ENCODE assay signal across 8 cellular contexts in genomic region chr10:32377458-32378370, GRCh38. TPM values are rescaled to one million over a fixed set of nuclear protein-coding genes. Genes with fewer than 3 reads are reported as not detected.
A peak's percentile ranks its signal among the peaks of the same experiment; 100 is the strongest.
DNase-seq lines count a peak whose midpoint lies in the region; ATAC-seq and TF ChIP-seq lines count a peak whose summit lies in the region.

No MANE protein-coding gene starts in this region.

- peak overlapping the region; percentile 78 to 91 (median 89); a peak in 21 of 22 replicates for H3K4me2 ChIP-seq in BLaER1 treated with 17β-estradiol and CSF1 and Interleukin-3, amounts not matched to agents 10 nM and 100 nM

- in situ Hi-C loops in transverse colon (cut with MboI; ENCODE audit: low pct_ligation_motif_present in 1 of 4, low pct_unique_long_range_greater_than_20kb in 1 of 4, low sequenced_read_pairs in 3 of 4), result loop anchor here in 1 of 4 donors (5.0 kb wide), 1 partner anchor 70 kb away; the partner anchor contains the start of gene CCDC7

- peaks cover 3 to 29% (median 12%) of the 10 kb centered on the region in 10 experiments; a peak in 14 of 20 replicates for H3K4me1 ChIP-seq in BLaER1 treated with 17β-estradiol and CSF1 and Interleukin-3, amounts not matched to agents 10 nM and 100 nM
- H3K4me1 ChIP-seq in ectodermal cell (ENCODE audit: control insufficient read depth, insufficient read depth, low read length) (peaks cover 5% of the 10 kb centered on the region), transverse colon (peaks cover 11 to 46% (median 27%) of the 10 kb centered on the region in 4 donors)

- DNase-seq in HT-29 (ENCODE audit: low spot score) (peak; percentile 32), SHP77 treated with DMSO at 0.1 percent for 48 hours (lab: John Stamatoyannopoulos, UW) (peak; percentile 79), medulla oblongata (ENCODE audit: extremely low spot score) (peak; percentile 80), transverse colon (peak; percentile 35), NCI-H1436 treated with DMSO at 0.1 percent for 48 hours (lab: John Stamatoyannopoulos, UW) (no peak)

- peak overlapping the region; percentile 64 to 82 (median 76) for H3K4me3 ChIP-seq in BLaER1 treated with 17β-estradiol and CSF1 and Interleukin-3, amounts not matched to agents 10 nM and 100 nM
- peak overlapping the region; percentile 81 for H3K4me3 ChIP-seq in ectodermal cell (ENCODE audit: insufficient read depth, low read depth, low read length)
- peak overlapping the region; percentile 41 to 93 (median 72) for H3K4me3 ChIP-seq in transverse colon

- H3K9ac ChIP-seq in BLaER1 treated with 17β-estradiol and CSF1 and Interleukin-3, amounts not matched to agents 10 nM and 100 nM, result peak overlapping the region; percentile 82 to 96 (median 88)

- H3K9me3 ChIP-seq in BLaER1 treated with 17β-estradiol and CSF1 and Interleukin-3, amounts not matched to agents 10 nM and 100 nM (replicated peaks in 1 of 11), result peaks cover 0 to 7% (median 0%) of the 10 kb centered on the region in 11 experiments; a peak in 3 of 22 replicates
- H3K9me3 ChIP-seq in ectodermal cell (ENCODE audit: control insufficient read depth, low read length) (no peaks in the 10 kb centered on the region), transverse colon (no peaks in the 10 kb centered on the region)

- no peak for TF ChIP-seq EP300 in transverse colon (IDR thresholded peaks at IDR 0.05; ENCODE audit: low read depth)

- H3K27me3 ChIP-seq in BLaER1 treated with 17β-estradiol and CSF1 and Interleukin-3, amounts not matched to agents 10 nM and 100 nM, result no peaks in the 10 kb centered on the region
- H3K27me3 ChIP-seq in ectodermal cell (ENCODE audit: control insufficient read depth, insufficient read depth, low read length, poor library complexity, severe bottlenecking) (no peaks in the 10 kb centered on the region), transverse colon (no peaks in the 10 kb centered on the region)

- peaks cover 0 to 16% (median 0%) of the 10 kb centered on the region in 11 experiments; a peak in 2 of 22 replicates for H4K20me1 ChIP-seq in BLaER1 treated with 17β-estradiol and CSF1 and Interleukin-3, amounts not matched to agents 10 nM and 100 nM

- H3K27ac ChIP-seq in BLaER1 treated with 17β-estradiol and CSF1 and Interleukin-3, amounts not matched to agents 10 nM and 100 nM, result peak overlapping the region; percentile 69 to 97 (median 88)
- H3K27ac ChIP-seq in ectodermal cell (ENCODE audit: insufficient read depth, low read depth, low read length, poor library complexity, severe bottlenecking) (no peak overlapping the region), transverse colon (peak overlapping the region; percentile 90 to 98 (median 94))

- intact Hi-C loops in transverse colon (cut with DNase I; ENCODE audit: low total_unique reads), result no loop called here

- peak; percentile 38 for ATAC-seq in GM18498 (IDR thresholded peaks at IDR 0.05; ENCODE audit: unreplicated experiment)

- TF ChIP-seq CTCF in transverse colon (IDR thresholded peaks at IDR 0.05), result peak in 3 of 5 experiments; percentile 2 to 30 (median 20)

- H3K36me3 ChIP-seq in BLaER1 treated with 17β-estradiol and CSF1 and Interleukin-3, amounts not matched to agents 10 nM and 100 nM, result peaks cover 0 to 10% (median 0%) of the 10 kb centered on the region in 11 experiments; a peak in 1 of 22 replicates
- H3K36me3 ChIP-seq in ectodermal cell (ENCODE audit: control insufficient read depth, insufficient read depth, low read length) (no peaks in the 10 kb centered on the region), transverse colon (no peaks in the 10 kb centered on the region)

- no peak for TF ChIP-seq POLR2A in transverse colon (IDR thresholded peaks at IDR 0.05)

- 0 to 3% methylated on average over 5 to 7 of the region's 7 CpGs for WGBS in ectodermal cell, 2 experiments
- 0 to 2% methylated on average over 7 of the region's 7 CpGs for WGBS in transverse colon (ENCODE audit: low coverage in 1 of 2), 2 donors

RNA-seq across cellular contexts. Expression of gene EPC1, which starts 30.8 kb away (rescaled TPM):
- 68.2 and 94.9 TPM in 2 replicates for total RNA-seq in HT-29 (2014; rRNA removed; shearing (Covaris generic))
- 32.8 TPM for polyA plus RNA-seq in ectodermal cell (2013, experiment 1 of 4)
- polyA plus RNA-seq in ectodermal cell (2013, experiment 2 of 4), result 32.1 TPM
- polyA plus RNA-seq in ectodermal cell (2013, experiment 3 of 4), result 27.1 TPM
- 36.7 TPM for polyA plus RNA-seq in ectodermal cell (2013, experiment 4 of 4)
- 100 to 1,000 TPM in 1 of 4 donors, 10 to 100 TPM in 3; 40.3 to 148 (median 62.2) TPM for total RNA-seq in transverse colon
